ENCODE assay signal across 9 cellular contexts in genomic region chr10:33661580-33662269, GRCh38.
DNase-seq lines count a peak whose midpoint lies in the region; ATAC-seq and TF ChIP-seq lines count a peak whose summit lies in the region.
"Had no signal": no experiment of that assay in that cellular context is flagged by ENCODE, and none has a peak within 500 bp of the region (broad histone marks: within the 10 kb centered on the region; RNA-seq: fewer than 3 reads in every experiment).

No MANE protein-coding gene starts in this region.

- H3K27ac ChIP-seq in subcutaneous abdominal adipose tissue (ENCODE audit: low read depth, low read length) = peak overlapping the region; percentile 23

- DNase-seq in AG04449 (ENCODE audit: low read depth, low spot score) (no peak), MG63 (peak; percentile 92), amygdala (lab: John Stamatoyannopoulos, UW) (peak in 49 of 56 donors; percentile 2 to 70 (median 29)), iPS-NIHi7 (ENCODE audit: extremely low spot score) (peak; percentile 21)
- no peak for DNase-seq in activated naive CD4-positive, alpha-beta T cell (lab: John Stamatoyannopoulos, UW)
- DNase-seq: DND-41 had no signal

- ATAC-seq in GM21723 (IDR thresholded peaks at IDR 0.05; ENCODE audit: unreplicated experiment) (no peak), HG03457 (IDR thresholded peaks at IDR 0.05; ENCODE audit: unreplicated experiment) (no peak)

- H3K36me3 ChIP-seq in MG63 (no peaks in the 10 kb centered on the region), subcutaneous abdominal adipose tissue (ENCODE audit: control insufficient read depth in 5 of 5, insufficient read depth in 5 of 5, low read length in 5 of 5) (no peaks in the 10 kb centered on the region)

- peak overlapping the region; percentile 30 for H3K4me3 ChIP-seq in AG04449 (ENCODE audit: low read depth, low read length)
- no peak overlapping the region for H3K4me3 ChIP-seq in MG63
- H3K4me3 ChIP-seq in subcutaneous abdominal adipose tissue (ENCODE audit: low read depth in 1 of 5, low read length in 5 of 5) = peak overlapping the region in 1 of 5 donors; percentile 30

- CTCF ChIA-PET in AG04449 (lab: Yijun Ruan, JAX) = interaction anchor here (1.6 kb wide), 1 partner anchor 334 kb away, joined by 3 read pairs; no protein-coding TSS in a partner anchor

- H3K9me3 ChIP-seq in MG63 (peaks cover 4% of the 10 kb centered on the region; the same call in 1 of the 2 replicates), subcutaneous abdominal adipose tissue (ENCODE audit: control insufficient read depth in 5 of 5, low read length in 5 of 5) (peaks cover 0 to 8% (median 6%) of the 10 kb centered on the region in 5 donors)

- no peak for TF ChIP-seq CTCF in AG04449 (IDR thresholded peaks at IDR 0.05; ENCODE audit: insufficient read depth, low read length, missing control alignments)

- POLR2A ChIA-PET in AG04449 (lab: Yijun Ruan, JAX) = interaction anchor here (0.6 to 1.0 kb wide), 3 partner anchors 154 to 679 kb away, joined by 3 to 4 read pairs (median 4); no protein-coding TSS in a partner anchor

- no peak overlapping the region for H3K9ac ChIP-seq in subcutaneous abdominal adipose tissue (ENCODE audit: low read length in 5 of 5)

- peaks cover 5 to 29% (median 12%) of the 10 kb centered on the region in 5 donors for H3K4me1 ChIP-seq in subcutaneous abdominal adipose tissue (ENCODE audit: control insufficient read depth in 5 of 5, insufficient read depth in 5 of 5, low read length in 5 of 5)

- H3K27me3 ChIP-seq in MG63 (no peaks in the 10 kb centered on the region), subcutaneous abdominal adipose tissue (ENCODE audit: control insufficient read depth in 5 of 5, insufficient read depth in 4 of 5, low read length in 5 of 5) (no peaks in the 10 kb centered on the region)

Comparison
In these comparisons a context has a peak if more than half of its experiments do, and no peak if none do; other contexts are left out.
1. DNase-seq: peak in MG63 (single experiment), amygdala (49 of 56) and iPS-NIHi7 (single experiment); none in AG04449 (single experiment) and activated naive CD4-positive, alpha-beta T cell (0 of 4).